1 cellular context compared by ENCODE assay signal in the genomic region with DNA sequence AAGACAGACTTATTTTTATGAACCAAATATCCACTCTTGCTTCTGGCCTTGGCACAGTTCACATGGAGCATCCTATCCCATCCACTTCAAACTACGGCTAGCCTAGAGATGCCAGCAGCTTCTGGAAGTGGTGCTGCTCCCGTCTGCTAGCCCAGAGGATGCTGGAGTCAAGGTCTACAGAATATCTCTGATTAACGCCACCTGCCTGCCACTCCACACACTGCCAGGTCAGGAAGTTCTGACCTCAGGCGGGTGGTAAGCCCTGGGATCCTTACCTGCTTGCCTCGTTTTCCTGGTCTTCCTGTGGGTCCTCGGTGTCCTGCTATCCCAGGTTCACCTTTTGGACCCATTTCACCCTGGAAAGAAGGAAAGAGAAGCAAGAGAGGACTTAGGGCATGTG.
TF ChIP-seq lines count a peak whose summit lies in the region.

No MANE protein-coding gene starts in this region.

TF ChIP-seq in H1, 55 proteins besides CTCF, POLR2A, EP300 and RAD21:
- TF ChIP-seq USF2 (IDR thresholded peaks at IDR 0.05; ENCODE audit: low read length) (no peak), SRF (IDR thresholded peaks at IDR 0.05; ENCODE audit: low read depth, low read length) (no peak), NANOG (IDR thresholded peaks at IDR 0.05; ENCODE audit: insufficient read depth, low read depth, low read length, poor library complexity, severe bottlenecking) (no peak), JUN (IDR thresholded peaks at IDR 0.05; ENCODE audit: low read depth, low read length) (no peak)
